Comparison of ENCODE assay signal across 29 cellular contexts in the genomic region with DNA sequence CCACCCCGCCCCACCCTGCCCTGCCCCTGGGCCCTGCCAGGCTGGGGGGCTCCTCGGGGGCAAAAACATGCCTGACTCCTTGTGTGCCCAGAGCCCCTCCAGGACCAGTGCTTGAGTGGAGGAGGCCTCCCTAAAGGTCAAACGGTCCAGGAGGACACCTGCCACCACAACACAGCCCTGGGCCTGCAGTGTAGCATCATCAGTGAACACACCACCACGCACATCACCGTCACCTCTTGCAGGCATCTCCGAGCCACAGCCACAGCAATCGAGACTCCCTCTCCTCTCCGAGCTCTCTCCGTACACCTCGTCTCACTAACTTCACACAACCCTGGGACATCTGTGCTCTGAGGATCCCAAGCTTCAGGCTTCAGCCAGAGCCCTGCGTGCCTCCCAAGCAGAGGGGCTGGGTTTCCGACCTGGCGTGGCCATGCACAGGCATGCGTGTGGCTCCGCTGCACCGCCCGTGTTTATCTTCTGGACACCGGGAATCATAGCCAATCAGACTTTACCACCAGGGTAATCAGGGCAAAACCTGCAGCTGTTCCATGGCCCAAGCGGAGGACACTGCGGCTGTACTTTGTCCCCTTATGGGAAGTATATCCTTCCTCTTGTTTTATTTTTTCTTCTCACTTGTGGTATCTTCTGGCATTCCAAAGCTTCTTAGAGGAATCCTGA. TPM values are rescaled to one million over a fixed set of nuclear protein-coding genes. Genes with fewer than 3 reads are reported as not detected.
DNase-seq lines count a peak whose midpoint lies in the region; ATAC-seq, FAIRE-seq and TF ChIP-seq lines count a peak whose summit lies in the region.
"Had no signal": no experiment of that assay in that cellular context is flagged by ENCODE, and none has a peak within 500 bp of the region (broad histone marks: within the 10 kb centered on the region; RNA-seq: fewer than 3 reads in every experiment).

No MANE protein-coding gene starts in this region.

- no peaks in the 10 kb centered on the region for H3K27me3 ChIP-seq in body of pancreas
- H3K27me3 ChIP-seq in HepG2 (ENCODE audit: control insufficient read depth in 1 of 2, insufficient read depth in 2 of 2, low read length in 2 of 2) = peaks cover 8 to 33% of the 10 kb centered on the region in 2 experiments; a peak in 4 of 5 replicates
- H3K27me3 ChIP-seq in pancreas = no peaks in the 10 kb centered on the region
- H3K27me3 ChIP-seq: testis had no signal

- CTCF ChIA-PET in HepG2 (lab: Yijun Ruan, JAX; ENCODE audit: low intra/inter-chr PET ratio, low total read pairs) = no interaction called here

- H4K20me1 ChIP-seq in HepG2 (ENCODE audit: insufficient read depth, low read length) = no peaks in the 10 kb centered on the region

- peak; percentile 24 for DNase-seq in HT-29 (ENCODE audit: low spot score)
- DNase-seq in body of pancreas = peak; percentile 21 to 62 (median 34)
- DNase-seq in HepG2 (ENCODE audit: low spot score) = peak; percentile 14
- peak in 2 of 6 donors; percentile 35 to 52 for DNase-seq in pancreas
- no peak for DNase-seq in stimulated activated CD4-positive, alpha-beta T cell treated with anti-CD3 and anti-CD28 coated beads, Interleukin-15, amount 100 ng/mL, for 24 hours
- no peak for DNase-seq in NCI-H526 (lab: John Stamatoyannopoulos, UW)
- no peak for DNase-seq in activated CD4-positive, alpha-beta T cell treated with anti-CD3 and anti-CD28 coated beads, Interleukin-2, amount 50 U/mL, for 48 hours
- DNase-seq: activated B cell treated with CpG ODN at 0.5 μM for 24 hours; activated CD4-positive, alpha-beta T cell treated with anti-CD3 and anti-CD28 coated beads, Interleukin-2, amount 10 ng/mL, durations not matched to agents 7 days and 5 days; activated effector memory CD4-positive, alpha-beta T cell treated with anti-CD3 and anti-CD28 coated beads, Interleukin-2, amount 50 U/mL, for 16 hours; activated T-cell treated with anti-CD3 and anti-CD28 coated beads, Interleukin-2, amount 50 U/mL, for 24 hours; CD4-positive, alpha-beta T cell; gastrocnemius medialis; GOT3; mesenchymal stem cell; MV-4-11; naive thymus-derived CD4-positive, alpha-beta T cell; NCI-H1436; NCI-H2107; NCI-H345; NCI-H748 treated with DMSO at 0.1 percent for 48 hours; occipital lobe; stimulated activated naive CD4-positive, alpha-beta T cell treated with Interleukin-2 at 50 U/mL for 16 hours; testis had no signal

- no peak for TF ChIP-seq CTCF in body of pancreas (IDR thresholded peaks at IDR 0.05)
- no peak for TF ChIP-seq CTCF in HepG2 (CRISPR knock-in tag; IDR thresholded peaks at IDR 0.05)
- no peak for TF ChIP-seq CTCF in pancreas (IDR thresholded peaks at IDR 0.05)

- H2AFZ ChIP-seq in HepG2 (ENCODE audit: low read length) = no peak overlapping the region

- no peak for TF ChIP-seq RAD21 in HepG2 (CRISPR knock-in tag; IDR thresholded peaks at IDR 0.05)

- peak overlapping the region; percentile 15; the same call in 1 of the 2 replicates for H3K4me2 ChIP-seq in HepG2 (ENCODE audit: low read depth, low read length)

- POLR2A ChIA-PET in HepG2 (lab: Yijun Ruan, JAX) = no interaction called here

- WGBS in body of pancreas, 2 donors = 38 to 44% methylated on average over 10 to 20 of the region's 20 CpGs
- WGBS in HepG2 (ENCODE audit: low lambda C conversion rate) = 7% methylated on average over 10 of the region's 20 CpGs
- WGBS in pancreas, 2 donors = 34 to 45% methylated on average over 20 of the region's 20 CpGs

- H3K79me2 ChIP-seq in HepG2 (ENCODE audit: insufficient read depth, low read length) = no peaks in the 10 kb centered on the region

- H3K27ac ChIP-seq in body of pancreas = no peak overlapping the region
- no peak overlapping the region for H3K27ac ChIP-seq in HepG2 (ENCODE audit: extremely low read length, insufficient read depth, low read length)
- no peak overlapping the region for H3K27ac ChIP-seq in pancreas
- H3K27ac ChIP-seq: breast epithelium, gastrocnemius medialis, testis had no signal

- no peaks in the 10 kb centered on the region for H3K9me3 ChIP-seq in body of pancreas
- H3K9me3 ChIP-seq in HepG2 (ENCODE audit: low read length) = no peaks in the 10 kb centered on the region
- H3K9me3 ChIP-seq in pancreas = no peaks in the 10 kb centered on the region
- H3K9me3 ChIP-seq: breast epithelium, gastrocnemius medialis, testis had no signal

- TF ChIP-seq EP300 in HepG2 (IDR thresholded peaks at IDR 0.05; ENCODE audit: low read depth in 2 of 2, low read length in 2 of 2) = no peak
- no peak for TF ChIP-seq EP300 in HepG2 (CRISPR knock-in tag; IDR thresholded peaks at IDR 0.05; ENCODE audit: borderline replicate concordance)

- H3K4me3 ChIP-seq in body of pancreas (no peak overlapping the region), HepG2 (replicated peaks in 1 of 3; ENCODE audit: insufficient read depth in 1 of 3, low read depth in 2 of 3, low read length in 3 of 3) (peak overlapping the region in 1 of 3 experiments; percentile 5; a peak in 1 of 6 replicates), pancreas (no peak overlapping the region)
- H3K4me3 ChIP-seq: breast epithelium, gastrocnemius medialis, testis had no signal

- ATAC-seq in body of pancreas (no peak), HepG2 (peak; percentile 57), pancreas (peak in 3 of 4 donors; percentile 10 to 49 (median 39))
- ATAC-seq: gastrocnemius medialis; naive thymus-derived CD4-positive, alpha-beta T cell had no signal

- no peak for TF ChIP-seq POLR2A in body of pancreas (IDR thresholded peaks at IDR 0.05)
- TF ChIP-seq POLR2A in HepG2 (IDR thresholded peaks at IDR 0.05; ENCODE audit: insufficient read depth in 1 of 2, low read depth in 2 of 2, low read length in 2 of 2) = no peak

- in situ Hi-C loops in HepG2 (cut with HindIII; ENCODE audit: extremely low pct_ligation_motif_present, low pct_unique_long_range_greater_than_20kb) = loop anchor here (5.0 kb wide), 1 partner anchor 373 kb away; no protein-coding TSS in a partner anchor

- H3K4me1 ChIP-seq in body of pancreas = peaks cover 14% of the 10 kb centered on the region
- H3K4me1 ChIP-seq in HepG2 (ENCODE audit: insufficient read depth, low read length) = peaks cover 11% of the 10 kb centered on the region
- no peaks in the 10 kb centered on the region for H3K4me1 ChIP-seq in pancreas
- H3K4me1 ChIP-seq: gastrocnemius medialis had no signal

- BruUV-seq in HepG2 (replicated peaks; lab: Mats Ljungman, UMichigan) = no TSS peak

- H3K9ac ChIP-seq in HepG2 (ENCODE audit: insufficient read depth, low read depth, low read length) = no peak overlapping the region

- no peaks in the 10 kb centered on the region for H3K36me3 ChIP-seq in body of pancreas (replicated peaks in 1 of 2; ENCODE audit: insufficient read depth in 1 of 2, low read depth in 2 of 2)
- no peaks in the 10 kb centered on the region for H3K36me3 ChIP-seq in HepG2 (replicated peaks in 1 of 2; ENCODE audit: control insufficient read depth in 1 of 2, insufficient read depth in 2 of 2, low read length in 2 of 2)
- no peaks in the 10 kb centered on the region for H3K36me3 ChIP-seq in pancreas
- H3K36me3 ChIP-seq: breast epithelium, gastrocnemius medialis had no signal

- intact Hi-C loops in body of pancreas (cut with DNase I) = no loop called here
- intact Hi-C loops in HepG2 (cut with micrococcal nuclease; ENCODE audit: unreplicated experiment) = no loop called here
- intact Hi-C loops in pancreas (cut with DNase I) = loop anchor here in 1 of 3 donors (10.0 kb wide), 1 partner anchor 370 kb away; no protein-coding TSS in a partner anchor

- FAIRE-seq in HepG2 (lab: Jason Lieb, UNC) = no peak
- no peak for FAIRE-seq in pancreas (lab: Jason Lieb, UNC)
- FAIRE-seq: endothelial cell of umbilical vein had no signal

RNA-seq across cellular contexts. Expression of gene DIO3, which starts 6.2 kb away (rescaled TPM):
- 0.03 and 0.60 TPM in 2 replicates for total RNA-seq in HT-29 (2014; rRNA removed; shearing (Covaris generic))
- 1 to 10 TPM; 1.3 to 2.0 TPM for total RNA-seq in body of pancreas
- total RNA-seq in HepG2 (2016; rRNA removed; fragmentation: Illumina TruSeq; extraction: Trizol) = not detected in 2 replicates
- total RNA-seq in HepG2 (2016; cell fraction: cytosol; rRNA removed; fragmentation: Illumina TruSeq; extraction: Trizol; ENCODE audit: low read depth) = not detected in 2 replicates
- total RNA-seq in HepG2 (2016; cell fraction: insoluble cytoplasmic fraction; rRNA removed; fragmentation: Illumina TruSeq; extraction: Trizol) = not detected in 2 replicates
- total RNA-seq in HepG2 (2016; cell fraction: membrane; rRNA removed; fragmentation: Illumina TruSeq; extraction: Trizol) = not detected in 2 replicates
- not detected in 2 replicates for total RNA-seq in HepG2 (2016; cell fraction: nucleus; rRNA removed; fragmentation: Illumina TruSeq; extraction: Trizol)
- not detected in 2 replicates for polyA plus RNA-seq in HepG2 (2011; rRNA removed)
- not detected in 2 replicates for polyA plus RNA-seq in HepG2 (2011; cell fraction: cytosol; rRNA removed)
- polyA plus RNA-seq in HepG2 (2011; cell fraction: nucleus; rRNA removed) = not detected in 2 replicates
- polyA plus RNA-seq in HepG2 (2012) = not detected in 2 replicates
- not detected in 2 replicates for polyA plus RNA-seq in HepG2 (2016; cell fraction: cytosol; fragmentation: Illumina TruSeq; extraction: Trizol; ENCODE audit: low read depth)
- polyA plus RNA-seq in HepG2 (2016; cell fraction: insoluble cytoplasmic fraction; fragmentation: Illumina TruSeq; extraction: Trizol; ENCODE audit: low read depth) = not detected in 2 replicates
- polyA plus RNA-seq in HepG2 (2016; cell fraction: membrane; fragmentation: Illumina TruSeq; extraction: Trizol; ENCODE audit: low read depth) = not detected in 2 replicates
- not detected in 2 replicates for polyA plus RNA-seq in HepG2 (2016; cell fraction: nucleus; fragmentation: Illumina TruSeq; extraction: Trizol; ENCODE audit: insufficient read depth, low read depth)
- polyA minus RNA-seq in HepG2 (2011; rRNA and poly(A)+ RNA removed; ENCODE audit: low replicate concordance) = 0.10 and 7.2 TPM in 2 replicates
- polyA minus RNA-seq in HepG2 (2011; cell fraction: cytosol; rRNA and poly(A)+ RNA removed) = not detected in 2 replicates
- not detected in 2 replicates for polyA minus RNA-seq in HepG2 (2011; cell fraction: nucleus; rRNA and poly(A)+ RNA removed)
- total RNA-seq in pancreas = 1 to 10 TPM in 2 of 6 donors, under 1 TPM in 4; 0.12 to 2.1 (median 0.75) TPM
- under 1 TPM; 0.82 to 0.95 TPM for polyA plus RNA-seq in pancreas
- total RNA-seq: A673; activated B cell treated with CpG ODN at 0.5 μM for 24 hours; activated CD4-positive, alpha-beta T cell treated with anti-CD3 and anti-CD28 coated beads, Interleukin-2, amount 10 ng/mL, durations not matched to agents 7 days and 5 days; CD4-positive, alpha-beta T cell; endothelial cell of umbilical vein; naive thymus-derived CD4-positive, alpha-beta T cell; occipital lobe; RPMI7951; SK-MEL-5 had no signal
- polyA plus RNA-seq: endothelial cell of umbilical vein; naive thymus-derived CD4-positive, alpha-beta T cell had no signal

Comparison
In these comparisons a context has a peak if more than half of its experiments do, and no peak if none do; other contexts are left out.
1. DNase-seq: peak in HT-29 (single experiment), body of pancreas (4 of 4) and HepG2 (single experiment); none in stimulated activated CD4-positive, alpha-beta T cell treated with anti-CD3 and anti-CD28 coated beads, Interleukin-15, amount 100 ng/mL, for 24 hours (single experiment), NCI-H526 (0 of 2) and activated CD4-positive, alpha-beta T cell treated with anti-CD3 and anti-CD28 coated beads, Interleukin-2, amount 50 U/mL, for 48 hours (0 of 2).